ENCODE assay signal across 7 cellular contexts in the genomic region with DNA sequence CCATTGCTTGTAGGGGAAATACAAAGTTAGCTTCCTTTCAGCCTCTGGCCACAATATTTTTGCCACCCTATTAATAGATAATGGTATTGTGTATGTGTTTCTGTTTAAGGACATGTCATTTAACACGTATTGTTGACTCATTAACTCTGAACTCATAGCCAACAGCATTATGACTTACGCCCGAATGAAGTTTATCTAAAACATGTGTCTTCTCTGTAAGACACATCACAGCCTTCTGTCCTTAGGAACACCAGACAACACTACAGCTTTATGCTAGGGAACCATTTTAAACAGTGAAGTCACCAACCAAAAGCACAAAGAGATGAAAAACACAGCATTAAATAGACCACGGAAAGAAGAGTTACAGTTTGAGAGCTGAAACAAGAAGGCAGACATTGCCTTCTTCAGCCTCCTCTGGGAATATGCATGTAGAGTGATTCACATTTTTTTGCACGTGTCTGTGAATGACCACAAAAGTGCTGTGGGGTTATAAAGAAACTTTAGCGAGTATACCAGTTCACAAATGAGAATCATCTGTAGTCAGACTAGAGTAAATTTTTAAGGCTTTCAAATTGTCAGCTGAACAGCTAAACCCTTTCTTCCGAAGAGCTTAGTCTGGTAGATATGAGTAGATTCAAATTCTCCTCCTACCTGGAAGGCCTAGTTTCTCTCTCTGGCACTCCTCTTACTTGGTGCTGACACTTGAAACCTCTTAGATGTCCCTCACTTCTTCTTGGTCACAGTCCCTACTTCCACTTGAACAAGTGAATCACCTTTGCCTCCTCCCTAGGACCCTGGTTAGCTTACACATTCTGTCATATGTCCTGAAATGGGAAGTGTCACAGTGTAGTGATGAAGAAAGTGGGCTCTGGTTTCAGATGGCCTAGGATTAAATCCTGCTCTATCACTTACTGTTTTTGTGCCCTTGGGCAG. TPM values are rescaled to one million over a fixed set of nuclear protein-coding genes. Genes with fewer than 3 reads are reported as not detected.
DNase-seq lines count a peak whose midpoint lies in the region; ATAC-seq and TF ChIP-seq lines count a peak whose summit lies in the region.

No MANE protein-coding gene starts in this region.

- no peaks in the 10 kb centered on the region for H3K9me2 ChIP-seq in PC-3 (replicated peaks; ENCODE audit: low read length)

- H3K27ac ChIP-seq in PC-3 (ENCODE audit: low read length) (no peak overlapping the region), skin epidermis (peak overlapping the region in 16 of 21 experiments; percentile 15 to 81 (median 56))

- H3K4me2 ChIP-seq in PC-3 (ENCODE audit: low read length): no peak overlapping the region

- POLR2A ChIA-PET in PC-3 (lab: Charles Lee; ENCODE audit: unreplicated experiment): no interaction called here

- H3K9me3 ChIP-seq in PC-3 (ENCODE audit: low read length): no peaks in the 10 kb centered on the region

- 0 out of 2 replicates have a peak overlapping the region, but pooled peaks have one; percentile 21 for H2AFZ ChIP-seq in PC-3 (ENCODE audit: low read length)

- no peak overlapping the region for H3K4me3 ChIP-seq in PC-3 (ENCODE audit: low read length)
- H3K4me3 ChIP-seq in skin epidermis: no peak overlapping the region

- intact Hi-C loops in PC-3 (cut with micrococcal nuclease): no loop called here

- TF ChIP-seq CTCF in PC-3 (conservative IDR thresholded peaks at IDR 0.05; ENCODE audit: low read depth, low read length): no peak

- H3F3A ChIP-seq in PC-3 (ENCODE audit: low read length, unreplicated experiment): no peaks in the 10 kb centered on the region

- ATAC-seq in GM18907 (IDR thresholded peaks at IDR 0.05; ENCODE audit: unreplicated experiment) (peak; percentile 81), HG02763 (IDR thresholded peaks at IDR 0.05; ENCODE audit: unreplicated experiment) (peak; percentile 72), PC-3 (no peak)

- H4K20me1 ChIP-seq in PC-3 (ENCODE audit: low read length): no peaks in the 10 kb centered on the region

- no peak overlapping the region for H3K9ac ChIP-seq in PC-3 (ENCODE audit: low read length)

- no peaks in the 10 kb centered on the region for H3K36me3 ChIP-seq in PC-3 (ENCODE audit: low read depth, low read length)

- peaks cover 33% of the 10 kb centered on the region for H3K4me1 ChIP-seq in PC-3 (ENCODE audit: insufficient read depth, low read length)

- CTCF ChIA-PET in PC-3 (lab: Charles Lee): no interaction called here

- no peaks in the 10 kb centered on the region for H3K79me2 ChIP-seq in PC-3 (ENCODE audit: low read length)

- DNase-seq in PC-3 (no peak), islet precursor cell (no peak), cerebellar nuclear complex (lab: John Stamatoyannopoulos, UW) (no peak), 8988T (no peak)

- no TSS peak for BruUV-seq in PC-3 (replicated peaks; lab: Mats Ljungman, UMichigan)

- no peaks in the 10 kb centered on the region for H3K27me3 ChIP-seq in PC-3 (ENCODE audit: low read length)

RNA-seq across cellular contexts. Expression of gene MCTP2, which starts 32.2 kb away (rescaled TPM):
- 6.2 and 9.8 TPM in 2 replicates for total RNA-seq in PC-3 (2014; rRNA removed)
